Comparison of ENCODE assay signal across 10 cellular contexts in the genomic region with DNA sequence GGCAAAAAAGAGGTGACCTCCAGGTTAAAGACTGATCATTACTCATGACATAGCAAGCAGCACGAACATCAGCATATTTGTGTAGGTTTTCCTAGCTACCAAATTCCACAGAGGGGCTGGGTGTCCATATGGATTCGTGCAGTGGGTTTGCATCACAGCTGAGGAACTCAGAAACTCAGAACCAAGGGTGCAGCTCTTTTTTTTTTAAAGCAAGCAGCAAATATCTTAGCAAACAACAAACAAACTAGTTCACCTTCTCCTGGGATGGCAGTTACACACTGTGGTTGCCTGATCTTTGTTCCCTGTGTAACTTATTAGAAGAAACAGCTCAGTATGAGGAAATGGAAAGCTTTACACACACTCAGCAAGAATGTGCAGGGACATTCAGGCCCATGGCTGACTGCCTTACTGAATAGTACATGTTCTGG. TPM values are rescaled to one million over a fixed set of nuclear protein-coding genes. Genes with fewer than 3 reads are reported as not detected.
DNase-seq lines count a peak whose midpoint lies in the region; ATAC-seq and TF ChIP-seq lines count a peak whose summit lies in the region.
"Had no signal": no experiment of that assay in that cellular context is flagged by ENCODE, and none has a peak within 500 bp of the region (broad histone marks: within the 10 kb centered on the region; RNA-seq: fewer than 3 reads in every experiment).

No MANE protein-coding gene starts in this region.

- intact Hi-C loops in activated CD8-positive, alpha-beta T cell treated with anti-CD3 and anti-CD28 coated beads for 36 hours (cut with micrococcal nuclease): no loop called here

- peaks cover 4% of the 10 kb centered on the region for H3K9me3 Mint-ChIP-seq in activated CD8-positive, alpha-beta T cell treated with anti-CD3 and anti-CD28 coated beads for 36 hours
- H3K9me3 Mint-ChIP-seq in activated CD8-positive, alpha-beta T cell treated with anti-CD3 and anti-CD28 coated beads, Interleukin-2, amount 10 ng/mL, durations not matched to agents 7 days and 5 days (ENCODE audit: insufficient read depth): no peaks in the 10 kb centered on the region
- no peaks in the 10 kb centered on the region for H3K9me3 Mint-ChIP-seq in T-helper 2 cell treated with Interferon-gamma antibody and Interleukin-4, amounts not matched to agents 5 μg/mL and 100 μg/mL, for 36 hours

- H3K27me3 Mint-ChIP-seq in activated CD8-positive, alpha-beta T cell treated with anti-CD3 and anti-CD28 coated beads for 36 hours: no peaks in the 10 kb centered on the region
- no peaks in the 10 kb centered on the region for H3K27me3 Mint-ChIP-seq in activated CD8-positive, alpha-beta T cell treated with anti-CD3 and anti-CD28 coated beads, Interleukin-2, amount 10 ng/mL, durations not matched to agents 7 days and 5 days (ENCODE audit: low read depth)
- H3K27me3 Mint-ChIP-seq in T-helper 2 cell treated with Interferon-gamma antibody and Interleukin-4, amounts not matched to agents 5 μg/mL and 100 μg/mL, for 36 hours (ENCODE audit: low read depth): peaks cover 3% of the 10 kb centered on the region

- peaks cover 47% of the 10 kb centered on the region for H3K36me3 Mint-ChIP-seq in activated CD8-positive, alpha-beta T cell treated with anti-CD3 and anti-CD28 coated beads for 36 hours (ENCODE audit: low read depth)
- H3K36me3 Mint-ChIP-seq in activated CD8-positive, alpha-beta T cell treated with anti-CD3 and anti-CD28 coated beads, Interleukin-2, amount 10 ng/mL, durations not matched to agents 7 days and 5 days (ENCODE audit: low read depth): peaks cover 12% of the 10 kb centered on the region
- H3K36me3 Mint-ChIP-seq in T-helper 2 cell treated with Interferon-gamma antibody and Interleukin-4, amounts not matched to agents 5 μg/mL and 100 μg/mL, for 36 hours (ENCODE audit: low read depth): peaks cover 59% of the 10 kb centered on the region

- H3K4me3 ChIP-seq in fibroblast of the aortic adventitia (ENCODE audit: low read depth, low read length) (peak overlapping the region; percentile 9), skin epidermis (peak overlapping the region in 1 of 7 experiments; percentile 8)
- H3K4me3 ChIP-seq: BLaER1 had no signal

- H3K27ac Mint-ChIP-seq in activated CD8-positive, alpha-beta T cell treated with anti-CD3 and anti-CD28 coated beads for 36 hours: peak overlapping the region; percentile 69
- H3K27ac Mint-ChIP-seq in activated CD8-positive, alpha-beta T cell treated with anti-CD3 and anti-CD28 coated beads, Interleukin-2, amount 10 ng/mL, durations not matched to agents 7 days and 5 days: no peak overlapping the region
- H3K27ac Mint-ChIP-seq in T-helper 2 cell treated with Interferon-gamma antibody and Interleukin-4, amounts not matched to agents 5 μg/mL and 100 μg/mL, for 36 hours: peak overlapping the region; percentile 91

- H3K4me3 Mint-ChIP-seq in activated CD8-positive, alpha-beta T cell treated with anti-CD3 and anti-CD28 coated beads for 36 hours: peak overlapping the region; percentile 28
- H3K4me3 Mint-ChIP-seq in activated CD8-positive, alpha-beta T cell treated with anti-CD3 and anti-CD28 coated beads, Interleukin-2, amount 10 ng/mL, durations not matched to agents 7 days and 5 days: no peak overlapping the region
- H3K4me3 Mint-ChIP-seq in T-helper 2 cell treated with Interferon-gamma antibody and Interleukin-4, amounts not matched to agents 5 μg/mL and 100 μg/mL, for 36 hours: peak overlapping the region; percentile 91

- peak; percentile 45 for DNase-seq in activated CD8-positive, alpha-beta T cell treated with anti-CD3 and anti-CD28 coated beads for 36 hours
- DNase-seq in activated CD8-positive, alpha-beta T cell treated with anti-CD3 and anti-CD28 coated beads, Interleukin-2, amount 10 ng/mL, durations not matched to agents 7 days and 5 days: no peak
- peak; percentile 50 for DNase-seq in T-helper 2 cell treated with Interferon-gamma antibody and Interleukin-4, amounts not matched to agents 5 μg/mL and 100 μg/mL, for 36 hours (ENCODE audit: low spot score)
- DNase-seq in fibroblast of the aortic adventitia (ENCODE audit: low read depth) (peak; percentile 87), substantia nigra (lab: John Stamatoyannopoulos, UW) (no peak), iPS-NIHi11 (ENCODE audit: low spot score) (no peak)
- DNase-seq: NK-92 treated with Interleukin-12 subunit alpha and Interleukin-12 subunit beta, amount 100 ng/mL, for 24 hours had no signal

- peak; percentile 17 for ATAC-seq in activated CD8-positive, alpha-beta T cell treated with anti-CD3 and anti-CD28 coated beads for 36 hours
- ATAC-seq in activated CD8-positive, alpha-beta T cell treated with anti-CD3 and anti-CD28 coated beads, Interleukin-2, amount 10 ng/mL, durations not matched to agents 7 days and 5 days: no peak
- no peak for ATAC-seq in HG02610 (IDR thresholded peaks at IDR 0.05; ENCODE audit: unreplicated experiment)

- no peak for TF ChIP-seq CTCF in activated CD8-positive, alpha-beta T cell treated with anti-CD3 and anti-CD28 coated beads for 36 hours (IDR thresholded peaks at IDR 0.05)
- no peak for TF ChIP-seq CTCF in fibroblast of the aortic adventitia (IDR thresholded peaks at IDR 0.05; ENCODE audit: insufficient read depth, low read length)

- CTCF ChIA-PET in activated CD8-positive, alpha-beta T cell treated with anti-CD3 and anti-CD28 coated beads for 36 hours (lab: Charles Lee): interaction anchor here (1.0 to 5.6 kb wide), 6 partner anchors 10 to 94 kb away, joined by 3 to 40 read pairs (median 3); no protein-coding TSS in a partner anchor
- CTCF ChIA-PET in activated CD8-positive, alpha-beta T cell treated with anti-CD3 and anti-CD28 coated beads, Interleukin-2, amount 10 ng/mL, durations not matched to agents 7 days and 5 days (lab: Charles Lee): interaction anchor here (0.8 to 5.4 kb wide), 14 partner anchors 8 to 93 kb away, joined by 3 to 35 read pairs (median 4); partner anchors contain the start of gene RBM26

- POLR2A ChIA-PET in activated CD8-positive, alpha-beta T cell treated with anti-CD3 and anti-CD28 coated beads for 36 hours (lab: Charles Lee): interaction anchor here (1.0 kb wide), 1 partner anchor 16 kb away, joined by 3 read pairs; no protein-coding TSS in a partner anchor
- POLR2A ChIA-PET in activated CD8-positive, alpha-beta T cell treated with anti-CD3 and anti-CD28 coated beads, Interleukin-2, amount 10 ng/mL, durations not matched to agents 7 days and 5 days (lab: Charles Lee): interaction anchor here (0.6 to 1.8 kb wide), 4 partner anchors 13 to 581 kb away, joined by 3 to 6 read pairs (median 3); partner anchors contain the start of gene RBM26

- peak overlapping the region in 19 of 21 experiments; percentile 19 to 94 (median 66) for H3K27ac ChIP-seq in skin epidermis
- H3K27ac ChIP-seq in substantia nigra (ENCODE audit: low read depth, low read length, poor library complexity, severe bottlenecking): no peak overlapping the region
- H3K27ac ChIP-seq: BLaER1 had no signal

- H3K4me1 Mint-ChIP-seq in activated CD8-positive, alpha-beta T cell treated with anti-CD3 and anti-CD28 coated beads for 36 hours (ENCODE audit: low read depth): peaks cover 81% of the 10 kb centered on the region
- peaks cover 69% of the 10 kb centered on the region for H3K4me1 Mint-ChIP-seq in activated CD8-positive, alpha-beta T cell treated with anti-CD3 and anti-CD28 coated beads, Interleukin-2, amount 10 ng/mL, durations not matched to agents 7 days and 5 days (ENCODE audit: low read depth)
- H3K4me1 Mint-ChIP-seq in T-helper 2 cell treated with Interferon-gamma antibody and Interleukin-4, amounts not matched to agents 5 μg/mL and 100 μg/mL, for 36 hours (ENCODE audit: low read depth): peaks cover 74% of the 10 kb centered on the region

RNA-seq across cellular contexts. Expression of gene NDFIP2, which starts 4.1 kb away (rescaled TPM):
- 10 to 100 TPM; 67.4 to 69.1 TPM for total RNA-seq in activated CD8-positive, alpha-beta T cell treated with anti-CD3 and anti-CD28 coated beads for 36 hours
- total RNA-seq in activated CD8-positive, alpha-beta T cell treated with anti-CD3 and anti-CD28 coated beads, Interleukin-2, amount 10 ng/mL, durations not matched to agents 7 days and 5 days: 10 to 100 TPM; 13.4 to 15.3 TPM
- 10.3 and 41.0 TPM in 2 replicates for total RNA-seq in fibroblast of the aortic adventitia (ENCODE audit: low replicate concordance)

Comparison
In these comparisons a context has a peak if more than half of its experiments do, and no peak if none do; other contexts are left out.
1. DNase-seq: peak in activated CD8-positive, alpha-beta T cell treated with anti-CD3 and anti-CD28 coated beads for 36 hours (single experiment), T-helper 2 cell treated with Interferon-gamma antibody and Interleukin-4, amounts not matched to agents 5 μg/mL and 100 μg/mL, for 36 hours (single experiment) and fibroblast of the aortic adventitia (single experiment); none in activated CD8-positive, alpha-beta T cell treated with anti-CD3 and anti-CD28 coated beads, Interleukin-2, amount 10 ng/mL, durations not matched to agents 7 days and 5 days (single experiment), substantia nigra (0 of 49) and iPS-NIHi11 (single experiment).